ENCODE assay signal across 19 cellular contexts in the genomic region with DNA sequence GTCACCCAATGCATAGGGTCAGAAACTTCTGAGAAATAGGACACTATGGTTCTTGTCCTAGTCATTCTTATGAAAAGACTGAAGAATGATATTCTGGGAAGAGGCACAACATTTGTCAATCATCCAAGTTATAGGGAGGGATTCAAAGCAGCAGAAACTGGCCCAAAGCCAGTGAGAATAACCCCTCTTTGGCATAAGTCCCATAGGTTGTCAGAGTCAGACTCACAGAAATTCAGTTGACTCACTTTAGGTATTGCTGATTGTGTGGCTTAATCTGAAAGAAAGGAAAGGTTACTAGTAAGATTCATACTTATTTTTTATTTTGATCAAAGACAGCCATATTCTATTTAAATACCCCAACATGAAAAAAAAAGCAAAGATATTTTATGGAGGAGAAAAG.
DNase-seq lines count a peak whose midpoint lies in the region; ATAC-seq and FAIRE-seq lines count a peak whose summit lies in the region.
"Had no signal": no experiment of that assay in that cellular context is flagged by ENCODE, and none has a peak within 500 bp of the region (broad histone marks: within the 10 kb centered on the region; RNA-seq: fewer than 3 reads in every experiment).

No MANE protein-coding gene starts in this region.

- peak; percentile 94 for FAIRE-seq in RCC 7860 (lab: Jason Lieb, UNC)
- FAIRE-seq: GM12892, H1 had no signal

- peak; percentile 65 for DNase-seq in COR-L47 (lab: John Stamatoyannopoulos, UW)
- peak; percentile 80 for DNase-seq in NCI-H1105 (lab: John Stamatoyannopoulos, UW)
- DNase-seq in RCC 7860 (ENCODE audit: low spot score): peak; percentile 64
- peak; percentile 63 for DNase-seq in glomerular visceral epithelial cell (ENCODE audit: extremely low spot score)
- no peak for DNase-seq in AG08396 (ENCODE audit: low spot score)
- no peak for DNase-seq in activated effector memory CD4-positive, alpha-beta T cell treated with anti-CD3 and anti-CD28 coated beads, Interleukin-2, amount 50 U/mL, for 16 hours
- DNase-seq: activated naive CD4-positive, alpha-beta T cell treated with anti-CD3 and anti-CD28 coated beads for 36 hours; activated T-cell treated with anti-CD3 and anti-CD28 coated beads, Interleukin-2, amount 50 U/mL, for 4 hours; CD4-positive, alpha-beta T cell; DMS79; effector memory CD4-positive, alpha-beta T cell; IMR-90; NK-92 treated with Interleukin-12 subunit alpha and Interleukin-12 subunit beta, amount 100 ng/mL, for 24 hours had no signal

- ATAC-seq in HG03108 (IDR thresholded peaks at IDR 0.05; ENCODE audit: unreplicated experiment): no peak
- ATAC-seq: activated CD4-positive, CD25-positive, alpha-beta regulatory T cell treated with anti-CD3 and anti-CD28 coated beads, Interleukin-2, amount 50 U/mL, for 24 hours; activated T-cell treated with anti-CD3 and anti-CD28 coated beads, Interleukin-2, amount 50 U/mL, for 4 hours; left lobe of liver; sciatic nerve had no signal

Comparison
In these comparisons a context has a peak if more than half of its experiments do, and no peak if none do; other contexts are left out.
1. DNase-seq: peak in COR-L47 (single experiment), NCI-H1105 (single experiment), RCC 7860 (single experiment) and glomerular visceral epithelial cell (single experiment); none in AG08396 (single experiment) and activated effector memory CD4-positive, alpha-beta T cell treated with anti-CD3 and anti-CD28 coated beads, Interleukin-2, amount 50 U/mL, for 16 hours (single experiment).